In genomic region chr3:125266976-125267375, GRCh38 we compare ENCODE assay signal across 29 cellular contexts. TPM values are rescaled to one million over a fixed set of nuclear protein-coding genes. Genes with fewer than 3 reads are reported as not detected.
"Had no signal": no experiment of that assay in that cellular context is flagged by ENCODE, and none has a peak within 500 bp of the region (broad histone marks: within the 10 kb centered on the region; RNA-seq: fewer than 3 reads in every experiment).

No MANE protein-coding gene starts in this region.

- H3K27ac Mint-ChIP-seq: activated B cell treated with CpG ODN at 0.5 μM for 24 hours; activated naive CD8-positive, alpha-beta T cell; nephron progenitor cell; progenitor cell of endocrine pancreas; stimulated activated effector memory CD8-positive, alpha-beta T cell treated with anti-CD3 and anti-CD28 coated beads, Interleukin-12 subunit alpha, Interleukin-12 subunit beta, amount 100 ng/mL, for 72 hours; stimulated activated naive CD8-positive, alpha-beta T cell treated with anti-CD3 and anti-CD28 coated beads, Interleukin-15, Interleukin-2, amounts not matched to agents 100 ng/mL and 50 ng/mL, for 24 hours; T-helper 2 cell treated with Interferon-gamma antibody and Interleukin-4, amounts not matched to agents 5 μg/mL and 100 μg/mL, for 36 hours; type B pancreatic cell had no signal

- H3K27ac ChIP-seq: gastroesophageal sphincter, lower lobe of right lung, neutrophil, ovary, sigmoid colon, uterus had no signal

- H3K27me3 ChIP-seq: gastroesophageal sphincter, neutrophil, ovary, sigmoid colon, uterus had no signal

- ATAC-seq: activated CD8-positive, alpha-beta T cell treated with anti-CD3 and anti-CD28 coated beads for 36 hours; activated T-cell treated with anti-CD3 and anti-CD28 coated beads, Interleukin-2, amount 50 U/mL, for 4 hours; effector memory CD8-positive, alpha-beta T cell; gastroesophageal sphincter; left lobe of liver; lower lobe of right lung; stimulated activated effector memory CD8-positive, alpha-beta T cell treated with anti-CD3 and anti-CD28 coated beads, Interleukin-12 subunit alpha, Interleukin-12 subunit beta, amount 100 ng/mL, for 72 hours had no signal

- H3K4me1 Mint-ChIP-seq: nephron progenitor cell had no signal

- H3K9me3 Mint-ChIP-seq: activated B cell treated with CpG ODN at 0.5 μM for 24 hours; activated CD8-positive, alpha-beta T cell treated with anti-CD3 and anti-CD28 coated beads for 36 hours; activated T-cell treated with anti-CD3 and anti-CD28 coated beads, Interleukin-2, amount 50 U/mL, for 4 hours; effector memory CD8-positive, alpha-beta T cell; stimulated activated effector memory CD8-positive, alpha-beta T cell treated with anti-CD3 and anti-CD28 coated beads, Interleukin-12 subunit alpha, Interleukin-12 subunit beta, amount 100 ng/mL, for 72 hours; stimulated activated naive CD8-positive, alpha-beta T cell treated with anti-CD3 and anti-CD28 coated beads, Interleukin-15, Interleukin-2, amounts not matched to agents 100 ng/mL and 50 ng/mL, for 24 hours had no signal

- H3K9me3 ChIP-seq: gastroesophageal sphincter, lower lobe of right lung, neutrophil, ovary, sigmoid colon, uterus had no signal

- DNase-seq: activated B cell treated with CpG ODN at 0.5 μM for 24 hours; activated CD4-positive, alpha-beta T cell treated with anti-CD3 and anti-CD28 coated beads, Interleukin-2, amount 50 U/mL, for 1 hour; activated CD8-positive, alpha-beta T cell treated with anti-CD3 and anti-CD28 coated beads for 36 hours; activated effector memory CD4-positive, alpha-beta T cell treated with Interleukin-2 at 50 U/mL for 16 hours; activated naive CD4-positive, alpha-beta T cell treated with Interleukin-2 at 50 U/mL for 16 hours; activated T-cell treated with anti-CD3 and anti-CD28 coated beads, Interleukin-2, amount 50 U/mL, for 4 hours; cortex of kidney; effector memory CD8-positive, alpha-beta T cell; erythroblast; head of caudate nucleus; kidney glomerular epithelial cell; lower lobe of right lung; mesendoderm; nephron progenitor cell; ovary; sigmoid colon; small intestine; stimulated activated CD4-positive, alpha-beta T cell treated with anti-CD3 and anti-CD28 coated beads, Interleukin-4, amount 100 ng/mL, for 24 hours; uterus had no signal

- H3K4me1 ChIP-seq: lower lobe of right lung, sigmoid colon, uterus had no signal

- H3K4me3 ChIP-seq: gastroesophageal sphincter, lower lobe of right lung, ovary, sigmoid colon, uterus had no signal

- H3K4me3 Mint-ChIP-seq: activated B cell treated with CpG ODN at 0.5 μM for 24 hours; activated CD8-positive, alpha-beta T cell treated with anti-CD3 and anti-CD28 coated beads for 36 hours; activated naive CD8-positive, alpha-beta T cell; activated T-cell treated with anti-CD3 and anti-CD28 coated beads, Interleukin-2, amount 50 U/mL, for 4 hours; effector memory CD8-positive, alpha-beta T cell; nephron progenitor cell; stimulated activated effector memory CD8-positive, alpha-beta T cell treated with anti-CD3 and anti-CD28 coated beads, Interleukin-12 subunit alpha, Interleukin-12 subunit beta, amount 100 ng/mL, for 72 hours; stimulated activated naive CD8-positive, alpha-beta T cell treated with anti-CD3 and anti-CD28 coated beads, Interleukin-15, Interleukin-2, amounts not matched to agents 100 ng/mL and 50 ng/mL, for 24 hours; T-helper 2 cell treated with Interferon-gamma antibody and Interleukin-4, amounts not matched to agents 5 μg/mL and 100 μg/mL, for 36 hours; type B pancreatic cell had no signal

- H3K36me3 ChIP-seq: ovary, uterus had no signal

- H3K27me3 Mint-ChIP-seq: activated B cell treated with CpG ODN at 0.5 μM for 24 hours; activated CD8-positive, alpha-beta T cell treated with anti-CD3 and anti-CD28 coated beads for 36 hours; activated naive CD8-positive, alpha-beta T cell; effector memory CD8-positive, alpha-beta T cell; progenitor cell of endocrine pancreas; stimulated activated naive CD8-positive, alpha-beta T cell treated with anti-CD3 and anti-CD28 coated beads, Interleukin-15, Interleukin-2, amounts not matched to agents 100 ng/mL and 50 ng/mL, for 24 hours; type B pancreatic cell had no signal

RNA-seq across cellular contexts. Expression of gene SLC12A8, which starts 54.4 kb away (rescaled TPM):
- total RNA-seq: mononuclear cell had no signal
